ENCODE assay signal across 1 cellular context in the genomic region with DNA sequence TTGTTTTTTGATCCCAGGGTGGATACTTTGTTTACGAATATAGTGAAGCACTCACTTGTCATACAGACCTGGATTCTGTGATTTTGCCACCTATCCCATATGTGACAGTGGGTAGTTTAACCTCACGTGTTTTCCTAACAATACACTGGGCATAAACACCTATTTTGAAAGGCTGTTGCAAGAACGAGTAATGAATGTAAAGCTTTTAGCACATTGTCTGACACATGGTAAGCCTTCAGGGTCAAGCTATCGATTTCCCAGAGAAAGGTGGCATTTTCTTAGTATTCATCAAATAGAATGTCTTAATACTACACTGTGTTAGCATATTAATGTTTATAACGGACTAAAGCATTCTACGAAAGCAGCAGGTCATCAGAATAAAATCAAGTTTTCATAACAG.
TF ChIP-seq lines count a peak whose summit lies in the region.

No MANE protein-coding gene starts in this region.

TF ChIP-seq in GM23338, 12 proteins besides CTCF, POLR2A, EP300 and RAD21 (continued from another document):
- TF ChIP-seq EZH2phosphoT487 (IDR thresholded peaks at IDR 0.05; ENCODE audit: unreplicated experiment) (no peak), EZH2 (IDR thresholded peaks at IDR 0.05; ENCODE audit: low read depth, unreplicated experiment) (no peak), JUNB (IDR thresholded peaks at IDR 0.05; ENCODE audit: unreplicated experiment) (no peak)
- TF ChIP-seq, protein P1, sequence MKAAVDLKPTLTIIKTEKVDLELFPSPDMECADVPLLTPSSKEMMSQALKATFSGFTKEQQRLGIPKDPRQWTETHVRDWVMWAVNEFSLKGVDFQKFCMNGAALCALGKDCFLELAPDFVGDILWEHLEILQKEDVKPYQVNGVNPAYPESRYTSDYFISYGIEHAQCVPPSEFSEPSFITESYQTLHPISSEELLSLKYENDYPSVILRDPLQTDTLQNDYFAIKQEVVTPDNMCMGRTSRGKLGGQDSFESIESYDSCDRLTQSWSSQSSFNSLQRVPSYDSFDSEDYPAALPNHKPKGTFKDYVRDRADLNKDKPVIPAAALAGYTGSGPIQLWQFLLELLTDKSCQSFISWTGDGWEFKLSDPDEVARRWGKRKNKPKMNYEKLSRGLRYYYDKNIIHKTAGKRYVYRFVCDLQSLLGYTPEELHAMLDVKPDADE (IDR thresholded peaks at IDR 0.05): no peak
